ENCODE assay signal across 8 cellular contexts in the genomic region with DNA sequence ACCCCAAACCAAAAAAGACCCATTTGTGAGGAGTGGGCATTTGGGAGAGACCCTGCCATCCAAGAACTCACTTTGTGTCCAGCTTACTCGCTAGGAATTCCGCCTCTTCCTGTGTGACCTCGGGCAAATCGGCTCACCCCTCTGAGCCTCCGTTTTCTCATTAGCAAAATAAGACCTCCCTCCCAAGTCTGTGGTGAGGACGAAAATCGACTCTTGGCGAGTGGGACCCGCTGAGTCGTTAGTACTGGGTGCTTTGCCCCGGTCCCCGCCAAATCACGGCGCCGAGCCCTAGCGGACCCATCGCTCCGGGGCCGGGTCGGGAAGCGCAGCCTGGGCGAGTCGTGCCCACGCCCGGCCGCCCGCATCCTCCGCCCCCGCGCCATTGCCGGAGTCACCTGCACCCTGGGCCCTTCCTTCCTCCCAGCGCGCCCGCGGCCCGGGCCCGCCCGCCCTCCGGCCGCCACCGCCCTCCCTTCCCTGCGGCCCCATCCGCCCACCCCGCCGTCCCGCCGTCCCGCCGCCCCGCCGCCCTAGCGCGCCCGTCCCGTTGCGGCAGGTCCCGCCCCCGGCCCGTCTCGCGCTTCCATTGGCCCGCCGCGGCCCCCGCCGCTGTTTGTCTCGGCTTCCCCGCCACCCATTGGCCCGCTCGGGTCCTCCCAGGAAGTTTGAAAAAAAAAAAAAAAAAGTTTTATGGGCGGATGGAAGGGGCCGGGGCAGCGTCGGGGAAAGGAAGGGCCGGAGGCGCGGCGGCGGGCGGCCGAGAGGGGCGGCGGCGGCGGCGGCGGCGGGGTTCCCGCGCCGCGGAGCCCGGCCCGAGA. TPM values are rescaled to one million over a fixed set of nuclear protein-coding genes. Genes with fewer than 3 reads are reported as not detected.
A peak's percentile ranks its signal among the peaks of the same experiment; 100 is the strongest.
DNase-seq lines count a peak whose midpoint lies in the region; ATAC-seq and TF ChIP-seq lines count a peak whose summit lies in the region.

No MANE protein-coding gene starts in this region.

- H3K27me3 ChIP-seq in CD8-positive, alpha-beta memory T cell (ENCODE audit: insufficient read depth, low read length, poor library complexity, severe bottlenecking) = no peaks in the 10 kb centered on the region

- peak overlapping the region; percentile 48 for H3K4me3 ChIP-seq in CD8-positive, alpha-beta memory T cell (ENCODE audit: low read length)
- peak overlapping the region; percentile 96 for H3K4me3 ChIP-seq in fibroblast of the aortic adventitia (ENCODE audit: low read depth, low read length)

- no peaks in the 10 kb centered on the region for H3K9me3 ChIP-seq in CD8-positive, alpha-beta memory T cell (ENCODE audit: low read length)

- TF ChIP-seq RAD21 in Ishikawa (IDR thresholded peaks at IDR 0.05; ENCODE audit: low read depth) = no peak

- H3K4me1 ChIP-seq in CD8-positive, alpha-beta memory T cell (ENCODE audit: insufficient read depth, low read length) = peaks cover 10% of the 10 kb centered on the region

- CTCF ChIA-PET in CD8-positive, alpha-beta memory T cell (lab: Charles Lee) = no interaction called here

- peaks cover 0 to 4% (median 0%) of the 10 kb centered on the region in 3 donors for H3K36me3 Mint-ChIP-seq in CD8-positive, alpha-beta memory T cell
- H3K36me3 Mint-ChIP-seq in nephron (ENCODE audit: low read depth) = no peaks in the 10 kb centered on the region

- peaks cover 0 to 1% of the 10 kb centered on the region in 2 donors for H3K27me3 Mint-ChIP-seq in CD8-positive, alpha-beta memory T cell
- peaks cover 6% of the 10 kb centered on the region for H3K27me3 Mint-ChIP-seq in nephron (ENCODE audit: low read depth)

- H3K9me3 Mint-ChIP-seq in CD8-positive, alpha-beta memory T cell = no peaks in the 10 kb centered on the region
- no peaks in the 10 kb centered on the region for H3K9me3 Mint-ChIP-seq in nephron

- peak; percentile 78 to 90 (median 86) for DNase-seq in CD8-positive, alpha-beta memory T cell
- peak; percentile 96 for DNase-seq in activated effector memory CD4-positive, alpha-beta T cell treated with anti-CD3 and anti-CD28 coated beads, Interleukin-2, amount 50 U/mL, for 16 hours
- DNase-seq in fibroblast of the aortic adventitia (ENCODE audit: low read depth) = peak; percentile 80
- DNase-seq in stimulated activated naive CD4-positive, alpha-beta T cell (lab: John Stamatoyannopoulos, UW) = peak; percentile 74 to 86 (median 79)

- H3K27ac ChIP-seq in CD8-positive, alpha-beta memory T cell (ENCODE audit: low read depth, low read length) = peak overlapping the region; percentile 48

- H3K27ac Mint-ChIP-seq in CD8-positive, alpha-beta memory T cell = peak overlapping the region in 7 of 8 donors; percentile 82 to 98 (median 93)
- H3K27ac Mint-ChIP-seq in nephron = peak overlapping the region; percentile 78 to 92 (median 91)

- POLR2A ChIA-PET in CD8-positive, alpha-beta memory T cell (lab: Charles Lee) = interaction anchor here (0.5 kb wide), 1 partner anchor 105 kb away, joined by 3 read pairs; no protein-coding TSS in a partner anchor

- peak; percentile 62 for TF ChIP-seq POLR2A in Raji (IDR thresholded peaks at IDR 0.05; ENCODE audit: insufficient read depth, low read depth, low read length)

- no peaks in the 10 kb centered on the region for H3K36me3 ChIP-seq in CD8-positive, alpha-beta memory T cell (ENCODE audit: insufficient read depth, low read length)

- TF ChIP-seq CTCF in fibroblast of the aortic adventitia (IDR thresholded peaks at IDR 0.05; ENCODE audit: insufficient read depth, low read length) (no peak), nephron (IDR thresholded peaks at IDR 0.05; ENCODE audit: unreplicated experiment in 3 of 3) (no peak)

- H3K4me1 Mint-ChIP-seq in CD8-positive, alpha-beta memory T cell = peaks cover 13 to 43% (median 27%) of the 10 kb centered on the region in 3 donors
- peaks cover 50% of the 10 kb centered on the region for H3K4me1 Mint-ChIP-seq in nephron

- H3K4me3 Mint-ChIP-seq in CD8-positive, alpha-beta memory T cell = peak overlapping the region; percentile 83 to 95 (median 92)
- peak overlapping the region; percentile 83 to 96 (median 92) for H3K4me3 Mint-ChIP-seq in nephron

- peak; percentile 46 for ATAC-seq in GM21390 (IDR thresholded peaks at IDR 0.05; ENCODE audit: unreplicated experiment)

- TF ChIP-seq EP300 in Ishikawa (IDR thresholded peaks at IDR 0.05; ENCODE audit: borderline replicate concordance) = no peak

TF ChIP-seq in Ishikawa, 13 proteins besides CTCF, POLR2A, EP300 and RAD21:
- TF ChIP-seq YY1 (IDR thresholded peaks at IDR 0.05; ENCODE audit: low read depth) = no peak
- TF ChIP-seq TEAD4 (IDR thresholded peaks at IDR 0.05) = no peak
- TF ChIP-seq, protein P1, sequence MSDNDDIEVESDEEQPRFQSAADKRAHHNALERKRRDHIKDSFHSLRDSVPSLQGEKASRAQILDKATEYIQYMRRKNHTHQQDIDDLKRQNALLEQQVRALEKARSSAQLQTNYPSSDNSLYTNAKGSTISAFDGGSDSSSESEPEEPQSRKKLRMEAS (IDR thresholded peaks at IDR 0.05) = peak; percentile 52; the same call in 1 of the 2 replicates
- no peak for TF ChIP-seq ZBTB7A (IDR thresholded peaks at IDR 0.05; ENCODE audit: low read depth)
- TF ChIP-seq EGR1 (IDR thresholded peaks at IDR 0.05) = peak; percentile 78

RNA-seq across cellular contexts. Expression of a gene that starts 48.9 kb away (rescaled TPM):
- total RNA-seq in CD8-positive, alpha-beta memory T cell = 10 to 100 TPM; 26.1 to 26.7 TPM
- polyA plus RNA-seq in CD8-positive, alpha-beta memory T cell = 13.6 TPM
- 150 and 151 TPM in 2 replicates for total RNA-seq in fibroblast of the aortic adventitia (ENCODE audit: low replicate concordance)

RNA-seq across cellular contexts. Expression of a gene that starts 59.6 kb away (rescaled TPM):
- 10 to 100 TPM; 53.6 to 57.2 TPM for total RNA-seq in CD8-positive, alpha-beta memory T cell
- 38.3 TPM for polyA plus RNA-seq in CD8-positive, alpha-beta memory T cell
- 12.7 and 14.0 TPM in 2 replicates for total RNA-seq in fibroblast of the aortic adventitia (ENCODE audit: low replicate concordance)

Comparison
In these comparisons a context has a peak if more than half of its experiments do, and no peak if none do; other contexts are left out.
1. Peak in every context shown above with its lines: DNase-seq, ATAC-seq, H3K4me3 ChIP-seq and H3K27ac ChIP-seq.